In genomic region chr1:26541816-26542711, GRCh38 we compare ENCODE assay signal across 7 cellular contexts. TPM values are rescaled to one million over a fixed set of nuclear protein-coding genes. Genes with fewer than 3 reads are reported as not detected.
DNase-seq lines count a peak whose midpoint lies in the region; ATAC-seq lines count a peak whose summit lies in the region.

No MANE protein-coding gene starts in this region.

- ATAC-seq in GM18502 (IDR thresholded peaks at IDR 0.05; ENCODE audit: poor library complexity, unreplicated experiment) = peak; percentile 56
- ATAC-seq in HG02623 (IDR thresholded peaks at IDR 0.05; ENCODE audit: unreplicated experiment) = peak; percentile 46
- ATAC-seq in esophagus mucosa = peak; percentile 56
- peak; percentile 83 to 87 for ATAC-seq in natural killer cell treated with Interleukin-12 subunit alpha and Interleukin-12 subunit beta and Interleukin-15 and Interleukin-18, amount 100 ng/mL, for 72 hours

- H3K4me1 Mint-ChIP-seq in natural killer cell treated with Interleukin-12 subunit alpha and Interleukin-12 subunit beta and Interleukin-15 and Interleukin-18, amount 100 ng/mL, for 72 hours (ENCODE audit: low read depth in 2 of 2) = peaks cover 72 to 74% of the 10 kb centered on the region in 2 donors

- no peaks in the 10 kb centered on the region for H3K9me3 Mint-ChIP-seq in natural killer cell treated with Interleukin-12 subunit alpha and Interleukin-12 subunit beta and Interleukin-15 and Interleukin-18, amount 100 ng/mL, for 72 hours

- H3K4me3 Mint-ChIP-seq in natural killer cell treated with Interleukin-12 subunit alpha and Interleukin-12 subunit beta and Interleukin-15 and Interleukin-18, amount 100 ng/mL, for 72 hours = peak overlapping the region; percentile 82

- no peaks in the 10 kb centered on the region for H3K27me3 Mint-ChIP-seq in natural killer cell treated with Interleukin-12 subunit alpha and Interleukin-12 subunit beta and Interleukin-15 and Interleukin-18, amount 100 ng/mL, for 72 hours

- peak; percentile 12 for DNase-seq in NCI-H82 treated with DMSO at 0.1 percent for 48 hours (lab: John Stamatoyannopoulos, UW; ENCODE audit: unreplicated experiment)
- peak; percentile 68 for DNase-seq in activated CD8-positive, alpha-beta memory T cell treated with anti-CD3 and anti-CD28 coated beads, Interleukin-2, amount 50 U/mL, for 24 hours (ENCODE audit: extremely low read depth)
- peak; percentile 99 for DNase-seq in natural killer cell treated with Interleukin-12 subunit alpha and Interleukin-12 subunit beta and Interleukin-15 and Interleukin-18, amount 100 ng/mL, for 72 hours (ENCODE audit: low spot score)
- DNase-seq in stromal cell of bone marrow (ENCODE audit: low read depth) = peak; percentile 18

- peak overlapping the region; percentile 100 for H3K27ac Mint-ChIP-seq in natural killer cell treated with Interleukin-12 subunit alpha and Interleukin-12 subunit beta and Interleukin-15 and Interleukin-18, amount 100 ng/mL, for 72 hours

- no peaks in the 10 kb centered on the region for H3K36me3 Mint-ChIP-seq in natural killer cell treated with Interleukin-12 subunit alpha and Interleukin-12 subunit beta and Interleukin-15 and Interleukin-18, amount 100 ng/mL, for 72 hours

RNA-seq across cellular contexts. Expression of gene RPS6KA1, which starts 12.5 kb away (rescaled TPM):
- total RNA-seq in esophagus mucosa = 27.3 TPM
- total RNA-seq in natural killer cell treated with Interleukin-12 subunit alpha and Interleukin-12 subunit beta and Interleukin-15 and Interleukin-18, amount 100 ng/mL, for 72 hours = 100 to 1,000 TPM; 324 to 369 TPM

Comparison
In these comparisons a context has a peak if more than half of its experiments do, and no peak if none do; other contexts are left out.
1. Peak in every context shown above with its lines: DNase-seq and ATAC-seq.
2. DNase-seq: peak in every context shown above with its lines; median percentile 99 in natural killer cell treated with Interleukin-12 subunit alpha and Interleukin-12 subunit beta and Interleukin-15 and Interleukin-18, amount 100 ng/mL, for 72 hours; 68 in activated CD8-positive, alpha-beta memory T cell treated with anti-CD3 and anti-CD28 coated beads, Interleukin-2, amount 50 U/mL, for 24 hours; 18 in stromal cell of bone marrow; 12 in NCI-H82 treated with DMSO at 0.1 percent for 48 hours.
3. RNA of gene RPS6KA1, which starts 12.5 kb away (total RNA-seq): 324 to 369 TPM in natural killer cell treated with Interleukin-12 subunit alpha and Interleukin-12 subunit beta and Interleukin-15 and Interleukin-18, amount 100 ng/mL, for 72 hours; 27.3 TPM in esophagus mucosa (single experiment); every median in the first group is over 10 times any median in the second.